In the genomic region with DNA sequence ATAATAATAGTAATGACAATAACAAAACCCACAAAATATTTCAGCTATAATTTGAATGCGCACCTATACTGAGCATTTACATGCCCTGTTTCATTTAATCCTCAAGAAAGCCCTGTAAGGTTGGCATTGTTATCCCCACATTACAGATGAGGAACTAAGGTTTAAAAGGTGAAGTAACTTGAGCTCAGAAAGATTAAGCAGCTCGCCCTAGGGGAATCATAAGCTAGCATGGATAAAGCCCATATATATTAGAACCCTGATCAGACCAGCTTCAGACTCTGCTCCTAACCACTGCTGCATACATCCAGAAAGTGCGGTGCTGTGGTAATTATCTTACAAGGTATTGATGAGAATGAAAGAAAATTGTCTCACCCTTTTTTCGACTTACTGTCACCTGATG, we compare ENCODE assay signal across 1 cellular context.
TF ChIP-seq lines count a peak whose summit lies in the region.

No MANE protein-coding gene starts in this region.

TF ChIP-seq in GM23338, 12 proteins besides CTCF, POLR2A, EP300 and RAD21 (continued from another document):
- TF ChIP-seq STAT1 (IDR thresholded peaks at IDR 0.05; ENCODE audit: unreplicated experiment) = no peak
- no peak for TF ChIP-seq EZH2phosphoT487 (IDR thresholded peaks at IDR 0.05; ENCODE audit: unreplicated experiment)
- TF ChIP-seq CREB1 (CRISPR knock-in tag; IDR thresholded peaks at IDR 0.05; ENCODE audit: low read depth) = no peak
- TF ChIP-seq, protein P1, sequence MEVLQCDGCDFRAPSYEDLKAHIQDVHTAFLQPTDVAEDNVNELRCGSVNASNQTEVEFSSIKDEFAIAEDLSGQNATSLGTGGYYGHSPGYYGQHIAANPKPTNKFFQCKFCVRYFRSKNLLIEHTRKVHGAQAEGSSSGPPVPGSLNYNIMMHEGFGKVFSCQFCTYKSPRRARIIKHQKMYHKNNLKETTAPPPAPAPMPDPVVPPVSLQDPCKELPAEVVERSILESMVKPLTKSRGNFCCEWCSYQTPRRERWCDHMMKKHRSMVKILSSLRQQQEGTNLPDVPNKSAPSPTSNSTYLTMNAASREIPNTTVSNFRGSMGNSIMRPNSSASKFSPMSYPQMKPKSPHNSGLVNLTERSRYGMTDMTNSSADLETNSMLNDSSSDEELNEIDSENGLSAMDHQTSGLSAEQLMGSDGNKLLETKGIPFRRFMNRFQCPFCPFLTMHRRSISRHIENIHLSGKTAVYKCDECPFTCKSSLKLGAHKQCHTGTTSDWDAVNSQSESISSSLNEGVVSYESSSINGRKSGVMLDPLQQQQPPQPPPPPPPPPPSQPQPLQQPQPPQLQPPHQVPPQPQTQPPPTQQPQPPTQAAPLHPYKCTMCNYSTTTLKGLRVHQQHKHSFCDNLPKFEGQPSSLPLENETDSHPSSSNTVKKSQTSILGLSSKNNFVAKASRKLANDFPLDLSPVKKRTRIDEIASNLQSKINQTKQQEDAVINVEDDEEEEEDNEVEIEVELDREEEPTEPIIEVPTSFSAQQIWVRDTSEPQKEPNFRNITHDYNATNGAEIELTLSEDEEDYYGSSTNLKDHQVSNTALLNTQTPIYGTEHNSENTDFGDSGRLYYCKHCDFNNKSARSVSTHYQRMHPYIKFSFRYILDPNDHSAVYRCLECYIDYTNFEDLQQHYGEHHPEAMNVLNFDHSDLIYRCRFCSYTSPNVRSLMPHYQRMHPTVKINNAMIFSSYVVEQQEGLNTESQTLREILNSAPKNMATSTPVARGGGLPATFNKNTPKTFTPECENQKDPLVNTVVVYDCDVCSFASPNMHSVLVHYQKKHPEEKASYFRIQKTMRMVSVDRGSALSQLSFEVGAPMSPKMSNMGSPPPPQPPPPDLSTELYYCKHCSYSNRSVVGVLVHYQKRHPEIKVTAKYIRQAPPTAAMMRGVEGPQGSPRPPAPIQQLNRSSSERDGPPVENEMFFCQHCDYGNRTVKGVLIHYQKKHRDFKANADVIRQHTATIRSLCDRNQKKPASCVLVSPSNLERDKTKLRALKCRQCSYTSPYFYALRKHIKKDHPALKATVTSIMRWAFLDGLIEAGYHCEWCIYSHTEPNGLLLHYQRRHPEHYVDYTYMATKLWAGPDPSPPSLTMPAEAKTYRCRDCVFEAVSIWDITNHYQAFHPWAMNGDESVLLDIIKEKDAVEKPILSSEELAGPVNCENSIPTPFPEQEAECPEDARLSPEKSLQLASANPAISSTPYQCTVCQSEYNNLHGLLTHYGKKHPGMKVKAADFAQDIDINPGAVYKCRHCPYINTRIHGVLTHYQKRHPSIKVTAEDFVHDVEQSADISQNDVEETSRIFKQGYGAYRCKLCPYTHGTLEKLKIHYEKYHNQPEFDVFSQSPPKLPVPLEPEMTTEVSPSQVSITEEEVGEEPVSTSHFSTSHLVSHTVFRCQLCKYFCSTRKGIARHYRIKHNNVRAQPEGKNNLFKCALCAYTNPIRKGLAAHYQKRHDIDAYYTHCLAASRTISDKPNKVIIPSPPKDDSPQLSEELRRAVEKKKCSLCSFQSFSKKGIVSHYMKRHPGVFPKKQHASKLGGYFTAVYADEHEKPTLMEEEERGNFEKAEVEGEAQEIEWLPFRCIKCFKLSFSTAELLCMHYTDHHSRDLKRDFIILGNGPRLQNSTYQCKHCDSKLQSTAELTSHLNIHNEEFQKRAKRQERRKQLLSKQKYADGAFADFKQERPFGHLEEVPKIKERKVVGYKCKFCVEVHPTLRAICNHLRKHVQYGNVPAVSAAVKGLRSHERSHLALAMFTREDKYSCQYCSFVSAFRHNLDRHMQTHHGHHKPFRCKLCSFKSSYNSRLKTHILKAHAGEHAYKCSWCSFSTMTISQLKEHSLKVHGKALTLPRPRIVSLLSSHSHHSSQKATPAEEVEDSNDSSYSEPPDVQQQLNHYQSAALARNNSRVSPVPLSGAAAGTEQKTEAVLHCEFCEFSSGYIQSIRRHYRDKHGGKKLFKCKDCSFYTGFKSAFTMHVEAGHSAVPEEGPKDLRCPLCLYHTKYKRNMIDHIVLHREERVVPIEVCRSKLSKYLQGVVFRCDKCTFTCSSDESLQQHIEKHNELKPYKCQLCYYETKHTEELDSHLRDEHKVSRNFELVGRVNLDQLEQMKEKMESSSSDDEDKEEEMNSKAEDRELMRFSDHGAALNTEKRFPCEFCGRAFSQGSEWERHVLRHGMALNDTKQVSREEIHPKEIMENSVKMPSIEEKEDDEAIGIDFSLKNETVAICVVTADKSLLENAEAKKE (CRISPR knock-in tag; IDR thresholded peaks at IDR 0.05) = no peak
